In genomic region chr1:94165843-94166242, GRCh38 we compare ENCODE assay signal across 36 cellular contexts. TPM values are rescaled to one million over a fixed set of nuclear protein-coding genes. Genes with fewer than 3 reads are reported as not detected.
"Had no signal": no experiment of that assay in that cellular context is flagged by ENCODE, and none has a peak within 500 bp of the region (broad histone marks: within the 10 kb centered on the region; RNA-seq: fewer than 3 reads in every experiment).

No MANE protein-coding gene starts in this region.

- H3K9me3 ChIP-seq: adrenal gland, body of pancreas, gastrocnemius medialis had no signal

- ATAC-seq: activated CD4-positive, alpha-beta T cell treated with anti-CD3 and anti-CD28 coated beads for 36 hours; activated CD8-positive, alpha-beta memory T cell treated with anti-CD3 and anti-CD28 coated beads, Interleukin-2, amount 10 ng/mL, durations not matched to agents 7 days and 5 days; activated CD8-positive, alpha-beta T cell treated with anti-CD3 and anti-CD28 coated beads, Interleukin-2, amount 10 ng/mL, durations not matched to agents 7 days and 5 days; activated naive CD8-positive, alpha-beta T cell treated with anti-CD3 and anti-CD28 coated beads, Interleukin-2, amount 50 U/mL, for 24 hours; body of pancreas; effector memory CD8-positive, alpha-beta T cell; foreskin keratinocyte; gastrocnemius medialis; heart left ventricle; T-helper 17 cell had no signal

- H3K27ac ChIP-seq: adrenal gland, body of pancreas, esophagus muscularis mucosa, foreskin keratinocyte, gastrocnemius medialis, heart left ventricle had no signal

- H3K4me1 ChIP-seq: body of pancreas had no signal

- FAIRE-seq: colon, endometrium had no signal

- H3K4me3 ChIP-seq: adrenal gland, body of pancreas, esophagus muscularis mucosa, gastrocnemius medialis, heart left ventricle had no signal

- DNase-seq: activated CD4-positive, alpha-beta memory T cell treated with anti-CD3 and anti-CD28 coated beads for 36 hours; activated CD4-positive, alpha-beta T cell treated with anti-CD3 and anti-CD28 coated beads for 36 hours; activated CD4-positive, alpha-beta T cell treated with anti-CD3 and anti-CD28 coated beads, Interleukin-2, amount 10 ng/mL, durations not matched to agents 24 days and 14 days; activated CD4-positive, CD25-positive, alpha-beta regulatory T cell; activated CD4-positive, CD25-positive, alpha-beta regulatory T cell treated with anti-CD3 and anti-CD28 coated beads, Interleukin-2, amount 50 U/mL, for 72 hours; activated CD8-positive, alpha-beta memory T cell treated with anti-CD3 and anti-CD28 coated beads, Interleukin-2, amount 10 ng/mL, durations not matched to agents 7 days and 5 days; activated CD8-positive, alpha-beta memory T cell treated with anti-CD3 and anti-CD28 coated beads, Interleukin-2, amount 50 U/mL, for 4 hours; activated CD8-positive, alpha-beta T cell treated with anti-CD3 and anti-CD28 coated beads, Interleukin-2, amount 10 ng/mL, durations not matched to agents 7 days and 5 days; activated effector memory CD4-positive, alpha-beta T cell treated with anti-CD3 and anti-CD28 coated beads, Interleukin-2, amount 50 U/mL, for 16 hours; activated naive CD4-positive, alpha-beta T cell treated with anti-CD3 and anti-CD28 coated beads for 36 hours; activated naive CD8-positive, alpha-beta T cell treated with anti-CD3 and anti-CD28 coated beads for 36 hours; activated naive CD8-positive, alpha-beta T cell treated with anti-CD3 and anti-CD28 coated beads, Interleukin-2, amount 50 U/mL, for 24 hours; activated T-cell treated with anti-CD3 and anti-CD28 coated beads, Interleukin-2, amount 50 U/mL, for 1 hour; activated T-cell treated with anti-CD3 and anti-CD28 coated beads, Interleukin-2, amount 50 U/mL, for 48 hours; adrenal gland; amygdala; aorta; body of pancreas; caudate nucleus; cortex of kidney; dermis blood vessel endothelial cell; effector CD4-positive, alpha-beta T cell; effector memory CD8-positive, alpha-beta T cell; erythroblast; foreskin keratinocyte; gastrocnemius medialis; glutamatergic neuron; heart left ventricle; T-helper 17 cell; T1000 had no signal

- H3K36me3 ChIP-seq: adrenal gland, gastrocnemius medialis had no signal

- H3K27me3 ChIP-seq: adrenal gland, body of pancreas, esophagus muscularis mucosa, foreskin keratinocyte, gastrocnemius medialis, heart left ventricle had no signal

RNA-seq across cellular contexts. Expression of gene ABCA4, which starts 44.9 kb away (rescaled TPM):
- total RNA-seq: activated CD4-positive, alpha-beta memory T cell treated with anti-CD3 and anti-CD28 coated beads for 36 hours; activated CD8-positive, alpha-beta memory T cell treated with anti-CD3 and anti-CD28 coated beads for 36 hours; activated CD8-positive, alpha-beta memory T cell treated with anti-CD3 and anti-CD28 coated beads, Interleukin-2, amount 10 ng/mL, durations not matched to agents 7 days and 5 days; activated CD8-positive, alpha-beta T cell treated with anti-CD3 and anti-CD28 coated beads, Interleukin-2, amount 10 ng/mL, durations not matched to agents 7 days and 5 days; activated naive CD8-positive, alpha-beta T cell treated with anti-CD3 and anti-CD28 coated beads for 36 hours; activated T-helper 1 cell treated with anti-CD3 and anti-CD28 coated beads, Interleukin-12 subunit alpha, Interleukin-12 subunit beta, Interleukin-2, Interleukin-4 antibody, amounts not matched to agents 30 ng/mL and 10 ng/mL and 1 ng/mL, durations not matched to agents 14 hours and 24 hours and 36 hours; activated T-helper 2 cell treated with anti-CD3 and anti-CD28 coated beads, Interferon-gamma antibody, Interleukin-2, Interleukin-4, amounts not matched to agents 10 μg/mL and 5 μg/mL and 100 μg/mL, durations not matched to agents 14 hours and 24 hours and 36 hours; foreskin keratinocyte; gastrocnemius medialis; T-helper 17 cell had no signal
- polyA plus RNA-seq: foreskin keratinocyte had no signal
